Comparison of ENCODE assay signal across 8 cellular contexts in the genomic region with DNA sequence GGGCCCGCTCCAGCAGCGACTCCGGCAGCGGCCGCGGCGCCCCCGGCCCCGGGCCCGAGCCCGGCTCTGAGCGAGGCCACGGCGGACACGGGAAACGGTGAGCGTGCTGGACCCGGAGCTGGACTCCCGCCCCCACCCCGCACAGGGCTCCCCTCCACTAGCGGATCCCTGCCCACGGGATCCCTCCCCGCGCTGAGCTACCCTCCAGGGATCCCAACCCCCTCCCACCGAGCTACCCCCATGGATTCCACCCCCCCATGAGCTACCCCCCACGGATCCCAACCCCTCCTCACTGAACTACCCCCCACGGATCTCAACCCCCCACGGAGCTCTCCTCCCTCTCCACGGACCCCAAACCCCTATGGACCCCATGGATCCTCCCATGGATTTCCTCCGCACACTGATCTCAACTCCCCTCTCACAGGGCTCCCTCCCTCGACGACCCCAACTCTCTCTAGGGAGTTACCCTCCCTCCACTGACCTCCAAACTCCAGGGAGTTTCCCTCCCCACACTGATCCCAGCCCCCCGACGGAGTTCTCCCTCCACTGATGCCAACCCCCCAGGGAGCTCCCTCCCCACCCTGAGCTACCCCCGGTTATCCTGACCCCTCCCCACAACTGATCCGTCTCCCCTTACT. TPM values are rescaled to one million over a fixed set of nuclear protein-coding genes. Genes with fewer than 3 reads are reported as not detected.
DNase-seq lines count a peak whose midpoint lies in the region; ATAC-seq, FAIRE-seq and TF ChIP-seq lines count a peak whose summit lies in the region.

No MANE protein-coding gene starts in this region.

- ATAC-seq in left cardiac atrium = no peak

- DNase-seq in left ventricle myocardium inferior (no peak), left cardiac atrium (no peak), bronchial epithelial cell (ENCODE audit: low read depth) (no peak), NCI-H446 treated with DMSO at 0.1 percent for 48 hours (lab: John Stamatoyannopoulos, UW) (no peak), NCI-H1930 (lab: John Stamatoyannopoulos, UW) (no peak), DMS153 (lab: John Stamatoyannopoulos, UW) (no peak)
- DNase-seq in activated CD4-positive, CD25-positive, alpha-beta regulatory T cell (lab: John Stamatoyannopoulos, UW) = no peak

- H3K4me3 ChIP-seq in left ventricle myocardium inferior (peak overlapping the region; percentile 70), bronchial epithelial cell (ENCODE audit: low read depth, low read length) (peak overlapping the region; percentile 18), mesodermal cell (ENCODE audit: extremely low read depth, insufficient read depth, low read length, poor library complexity, severe bottlenecking) (peak overlapping the region; percentile 43)

- H3K27me3 ChIP-seq in left ventricle myocardium inferior (ENCODE audit: low read depth) = peaks cover 54% of the 10 kb centered on the region
- H3K27me3 ChIP-seq in bronchial epithelial cell (ENCODE audit: control insufficient read depth, insufficient read depth, low read length) = peaks cover 17% of the 10 kb centered on the region

- 1% methylated on average over 16 to 30 of the region's 36 CpGs for WGBS in mesodermal cell (ENCODE audit: insufficient coverage in 2 of 2), 2 experiments

- intact Hi-C loops in left ventricle myocardium inferior (cut with micrococcal nuclease) = no loop called here
- intact Hi-C loops in left cardiac atrium (cut with DNase I) = no loop called here

- H3K9me3 ChIP-seq in left ventricle myocardium inferior (replicated peaks) = no peaks in the 10 kb centered on the region
- H3K9me3 ChIP-seq in mesodermal cell (ENCODE audit: control insufficient read depth, low read length) = no peaks in the 10 kb centered on the region

- H3K27ac ChIP-seq in left ventricle myocardium inferior (replicated peaks) (no peak overlapping the region), mesodermal cell (ENCODE audit: low read depth, low read length, severe bottlenecking) (no peak overlapping the region)

- H3K4me1 ChIP-seq in left ventricle myocardium inferior (peaks cover 12% of the 10 kb centered on the region), mesodermal cell (ENCODE audit: control insufficient read depth, insufficient read depth, low read length, poor library complexity, severe bottlenecking) (peaks cover 3% of the 10 kb centered on the region)

- TF ChIP-seq CTCF in left ventricle myocardium inferior (IDR thresholded peaks at IDR 0.05; ENCODE audit: borderline replicate concordance) = no peak
- TF ChIP-seq CTCF in bronchial epithelial cell (IDR thresholded peaks at IDR 0.05; ENCODE audit: insufficient read depth, low read length, severe bottlenecking) = no peak

- no peak for FAIRE-seq in bronchial epithelial cell (lab: Jason Lieb, UNC)

- H3K36me3 ChIP-seq in left ventricle myocardium inferior (no peaks in the 10 kb centered on the region), bronchial epithelial cell (ENCODE audit: control insufficient read depth, insufficient read depth, low read length) (no peaks in the 10 kb centered on the region), mesodermal cell (ENCODE audit: control insufficient read depth, insufficient read depth, low read length) (no peaks in the 10 kb centered on the region)

RNA-seq across cellular contexts. Expression of gene HSPB1, which starts 20.6 kb away (rescaled TPM):
- 2,037 TPM for total RNA-seq in left ventricle myocardium inferior
- 1,000 to 10,000 TPM; 1,191 to 2,127 TPM for total RNA-seq in left cardiac atrium
- 36.1 and 164 TPM in 2 replicates for total RNA-seq in bronchial epithelial cell
- polyA plus RNA-seq in mesodermal cell (2013, experiment 1 of 2) = 475 TPM
- polyA plus RNA-seq in mesodermal cell (2013, experiment 2 of 2) = 398 TPM

Comparison
In these comparisons a context has a peak if more than half of its experiments do, and no peak if none do; other contexts are left out.
1. H3K4me3 ChIP-seq: peak in every context shown above with its lines; median percentile 70 in left ventricle myocardium inferior; 43 in mesodermal cell; 18 in bronchial epithelial cell.